In genomic region chr3:43286886-43287301, GRCh38 we compare ENCODE assay signal across 9 cellular contexts. TPM values are rescaled to one million over a fixed set of nuclear protein-coding genes. Genes with fewer than 3 reads are reported as not detected.
DNase-seq lines count a peak whose midpoint lies in the region; ATAC-seq, FAIRE-seq and TF ChIP-seq lines count a peak whose summit lies in the region.
"Had no signal": no experiment of that assay in that cellular context is flagged by ENCODE, and none has a peak within 500 bp of the region (broad histone marks: within the 10 kb centered on the region; RNA-seq: fewer than 3 reads in every experiment).

No MANE protein-coding gene starts in this region.

- no peak for FAIRE-seq in pancreas (lab: Jason Lieb, UNC)
- FAIRE-seq: endometrium had no signal

- ATAC-seq in GM21786 (IDR thresholded peaks at IDR 0.05; ENCODE audit: unreplicated experiment) (peak; percentile 27), gastroesophageal sphincter (peak; percentile 63), pancreas (peak in 3 of 4 donors; percentile 20 to 37 (median 23))

- H3K4me3 ChIP-seq in GM08714 (ENCODE audit: low read length) (peak overlapping the region; percentile 77), MG63 (peak overlapping the region; percentile 57), gastroesophageal sphincter (peak overlapping the region; percentile 56 to 73), pancreas (peak overlapping the region; percentile 13 to 63 (median 46))

- peak overlapping the region; percentile 91 to 97 (median 96) for H3K27ac ChIP-seq in gastroesophageal sphincter
- H3K27ac ChIP-seq in pancreas, result peak overlapping the region; percentile 47 to 82 (median 72)

- no peak for TF ChIP-seq EP300 in gastroesophageal sphincter (IDR thresholded peaks at IDR 0.05)

- 0% methylated on average over 3 of the region's 44 CpGs for WGBS in gastroesophageal sphincter (ENCODE audit: low coverage in 1 of 2), 2 donors
- 0 to 1% methylated on average over 31 to 44 of the region's 44 CpGs for WGBS in pancreas, 2 donors

- H3K4me1 ChIP-seq in gastroesophageal sphincter, result peaks cover 14 to 57% (median 16%) of the 10 kb centered on the region in 3 donors
- H3K4me1 ChIP-seq in pancreas, result peaks cover 5 to 31% (median 30%) of the 10 kb centered on the region in 3 donors

- no peak for TF ChIP-seq CTCF in gastroesophageal sphincter (IDR thresholded peaks at IDR 0.05)
- TF ChIP-seq CTCF in pancreas (IDR thresholded peaks at IDR 0.05), result no peak

- TF ChIP-seq POLR2A in gastroesophageal sphincter (IDR thresholded peaks at IDR 0.05), result no peak

- no peaks in the 10 kb centered on the region for H3K27me3 ChIP-seq in MG63
- no peaks in the 10 kb centered on the region for H3K27me3 ChIP-seq in gastroesophageal sphincter
- no peaks in the 10 kb centered on the region for H3K27me3 ChIP-seq in pancreas

- H3K36me3 ChIP-seq in MG63, result no peaks in the 10 kb centered on the region
- H3K36me3 ChIP-seq in gastroesophageal sphincter, result no peaks in the 10 kb centered on the region
- no peaks in the 10 kb centered on the region for H3K36me3 ChIP-seq in pancreas

- no peaks in the 10 kb centered on the region for H3K9me3 ChIP-seq in MG63
- no peaks in the 10 kb centered on the region for H3K9me3 ChIP-seq in gastroesophageal sphincter
- H3K9me3 ChIP-seq in pancreas, result no peaks in the 10 kb centered on the region

- DNase-seq in MG63 (peak; percentile 30), pancreas (peak in 1 of 6 donors; percentile 73), mucosa of gallbladder (ENCODE audit: low spot score) (no peak), NCI-H510A (lab: John Stamatoyannopoulos, UW) (no peak)
- DNase-seq in activated effector memory CD4-positive, alpha-beta T cell treated with Interleukin-2 at 50 U/mL for 16 hours, result peak; percentile 19

- intact Hi-C loops in pancreas (cut with DNase I), result no loop called here

RNA-seq across cellular contexts. Expression of gene SNRK, which starts 0.6 kb away (rescaled TPM):
- 3.4 and 6.6 TPM in 2 replicates for total RNA-seq in MG63 (2014; rRNA removed; shearing (Covaris generic); ENCODE audit: low replicate concordance)
- total RNA-seq in gastroesophageal sphincter (10 to 100 TPM; 42.9 to 64.0 (median 49.1) TPM), pancreas (10 to 100 TPM; 14.4 to 24.2 (median 18.2) TPM), mucosa of gallbladder (36.7 TPM)
- polyA plus RNA-seq in pancreas, result 10 to 100 TPM in 1 of 2 donors, 1 to 10 TPM in 1; 6.3 to 13.5 TPM

Comparison
In these comparisons a context has a peak if more than half of its experiments do, and no peak if none do; other contexts are left out.
1. DNase-seq: peak in MG63 (single experiment) and activated effector memory CD4-positive, alpha-beta T cell treated with Interleukin-2 at 50 U/mL for 16 hours (single experiment); none in mucosa of gallbladder (single experiment) and NCI-H510A (single experiment).
2. Peak in every context shown above with its lines, with median percentiles within 50 percentile points of each other: H3K4me3 ChIP-seq and ATAC-seq.